In genomic region chr16:54883358-54883757, GRCh38 we compare ENCODE assay signal across 33 cellular contexts. TPM values are rescaled to one million over a fixed set of nuclear protein-coding genes. Genes with fewer than 3 reads are reported as not detected.
"Had no signal": no experiment of that assay in that cellular context is flagged by ENCODE, and none has a peak within 500 bp of the region (broad histone marks: within the 10 kb centered on the region; RNA-seq: fewer than 3 reads in every experiment).

No MANE protein-coding gene starts in this region.

- H3K9me3 ChIP-seq: ascending aorta, body of pancreas had no signal

- H3K27ac ChIP-seq: adrenal gland, ascending aorta, body of pancreas, brain microvascular endothelial cell, breast epithelium, cardiac muscle cell had no signal

- ATAC-seq: activated naive CD4-positive, alpha-beta T cell treated with anti-CD3 and anti-CD28 coated beads, Interleukin-2, amount 50 U/mL, for 72 hours; activated naive CD8-positive, alpha-beta T cell treated with anti-CD3 and anti-CD28 coated beads, Interleukin-2, amount 50 U/mL, for 24 hours; activated T-cell treated with anti-CD3 and anti-CD28 coated beads, Interleukin-2, amount 50 U/mL, for 4 hours; activated T-cell treated with anti-CD3 and anti-CD28 coated beads, Interleukin-2, amount 50 U/mL, for 72 hours; activated T-helper 17 cell treated with anti-CD3 and anti-CD28 coated beads, Interleukin-2, amount 50 U/mL, for 72 hours; body of pancreas had no signal

- H3K4me3 ChIP-seq: adrenal gland, ascending aorta, body of pancreas, breast epithelium, cardiac muscle cell had no signal

- H3K36me3 ChIP-seq: adrenal gland, ascending aorta, brain microvascular endothelial cell, breast epithelium, cardiac muscle cell had no signal

- FAIRE-seq: astrocyte, bronchial epithelial cell had no signal

- H3K4me1 ChIP-seq: adrenal gland, ascending aorta, body of pancreas, breast epithelium had no signal

- DNase-seq: activated effector memory CD4-positive, alpha-beta T cell treated with anti-CD3 and anti-CD28 coated beads, Interleukin-2, amount 50 U/mL, for 16 hours; activated effector memory CD4-positive, alpha-beta T cell treated with Interleukin-2 at 50 U/mL for 16 hours; activated gamma-delta T cell; activated gamma-delta T cell treated with Interleukin-2 at 50 U/mL for 16 hours; activated naive CD4-positive, alpha-beta T cell; activated naive CD4-positive, alpha-beta T cell treated with anti-CD3 and anti-CD28 coated beads for 36 hours; activated naive CD4-positive, alpha-beta T cell treated with anti-CD3 and anti-CD28 coated beads, Interleukin-2, amount 10 ng/mL, durations not matched to agents 7 days and 5 days; activated naive CD4-positive, alpha-beta T cell treated with anti-CD3 and anti-CD28 coated beads, Interleukin-2, amount 50 U/mL, for 16 hours; activated naive CD4-positive, alpha-beta T cell treated with Interleukin-2 at 50 U/mL for 16 hours; activated naive CD8-positive, alpha-beta T cell treated with anti-CD3 and anti-CD28 coated beads for 36 hours; activated naive CD8-positive, alpha-beta T cell treated with anti-CD3 and anti-CD28 coated beads, Interleukin-2, amount 10 ng/mL, durations not matched to agents 7 days and 5 days; activated naive CD8-positive, alpha-beta T cell treated with anti-CD3 and anti-CD28 coated beads, Interleukin-2, amount 50 U/mL, for 24 hours; activated T-cell treated with anti-CD3 and anti-CD28 coated beads, Interleukin-2, amount 50 U/mL, for 24 hours; activated T-cell treated with anti-CD3 and anti-CD28 coated beads, Interleukin-2, amount 50 U/mL, for 4 hours; activated T-cell treated with anti-CD3 and anti-CD28 coated beads, Interleukin-2, amount 50 U/mL, for 48 hours; activated T-cell treated with anti-CD3 and anti-CD28 coated beads, Interleukin-2, amount 50 U/mL, for 72 hours; adrenal gland; amniotic stem cell; amygdala; anterior cingulate cortex; aorta; body of pancreas; brain microvascular endothelial cell; caudate nucleus; central memory CD4-positive, alpha-beta T cell; cerebellar nuclear complex had no signal

- H3K27me3 ChIP-seq: adrenal gland, ascending aorta, body of pancreas, brain microvascular endothelial cell, breast epithelium, cardiac muscle cell had no signal

RNA-seq across cellular contexts. Expression of gene IRX5, which starts 47.3 kb away (rescaled TPM):
- total RNA-seq: activated naive CD4-positive, alpha-beta T cell treated with anti-CD3 and anti-CD28 coated beads for 36 hours; activated naive CD4-positive, alpha-beta T cell treated with anti-CD3 and anti-CD28 coated beads, Interleukin-2, amount 50 U/mL, for 72 hours; activated naive CD8-positive, alpha-beta T cell treated with anti-CD3 and anti-CD28 coated beads for 36 hours; activated naive CD8-positive, alpha-beta T cell treated with anti-CD3 and anti-CD28 coated beads, Interleukin-2, amount 10 ng/mL, durations not matched to agents 7 days and 5 days; activated T-cell treated with anti-CD3 and anti-CD28 coated beads, Interleukin-2, amount 50 U/mL, for 4 hours; ascending aorta had no signal
